In genomic region chr11:62612366-62613274, GRCh38 we compare ENCODE assay signal across 8 cellular contexts. TPM values are rescaled to one million over a fixed set of nuclear protein-coding genes. Genes with fewer than 3 reads are reported as not detected.
DNase-seq lines count a peak whose midpoint lies in the region; ATAC-seq and TF ChIP-seq lines count a peak whose summit lies in the region.

EML3 (minus strand) TSS chr11:62612775; CDS start chr11:62612457, 318 bp downstream.
A gene with protein sequence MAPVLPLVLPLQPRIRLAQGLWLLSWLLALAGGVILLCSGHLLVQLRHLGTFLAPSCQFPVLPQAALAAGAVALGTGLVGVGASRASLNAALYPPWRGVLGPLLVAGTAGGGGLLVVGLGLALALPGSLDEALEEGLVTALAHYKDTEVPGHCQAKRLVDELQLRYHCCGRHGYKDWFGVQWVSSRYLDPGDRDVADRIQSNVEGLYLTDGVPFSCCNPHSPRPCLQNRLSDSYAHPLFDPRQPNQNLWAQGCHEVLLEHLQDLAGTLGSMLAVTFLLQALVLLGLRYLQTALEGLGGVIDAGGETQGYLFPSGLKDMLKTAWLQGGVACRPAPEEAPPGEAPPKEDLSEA (plus strand): TSS chr11:62613257. CDS start chr11:62613282, 25 bp downstream.

- ATAC-seq in HG03354 (IDR thresholded peaks at IDR 0.05; ENCODE audit: poor library complexity, severe bottlenecking, unreplicated experiment): peak; percentile 76

- DNase-seq in C1 segment of cervical spinal cord (lab: John Stamatoyannopoulos, UW): peak in 13 of 14 donors; percentile 80 to 97 (median 88)
- peak; percentile 79 for DNase-seq in NCI-H774 (lab: John Stamatoyannopoulos, UW)
- peak; percentile 91 for DNase-seq in activated CD4-positive, alpha-beta memory T cell treated with anti-CD3 and anti-CD28 coated beads, Interleukin-2, amount 10 ng/mL, durations not matched to agents 7 days and 5 days
- peak; percentile 80 for DNase-seq in effector CD4-positive, alpha-beta T cell
- peak; percentile 89 for DNase-seq in medulla oblongata (ENCODE audit: extremely low spot score)
- DNase-seq in stimulated activated CD4-positive, alpha-beta T cell treated with anti-CD3 and anti-CD28 coated beads, TNF-alpha, amount 100 ng/mL, for 48 hours (ENCODE audit: low read depth in 3 of 3): peak; percentile 70 to 86 (median 71)

- POLR2A ChIA-PET in activated CD4-positive, alpha-beta memory T cell treated with anti-CD3 and anti-CD28 coated beads, Interleukin-2, amount 10 ng/mL, durations not matched to agents 7 days and 5 days (lab: Charles Lee): interaction anchor here (1.0 to 6.7 kb wide), 23 partner anchors 9 to 229 kb away, joined by 3 to 84 read pairs (median 5); partner anchors contain the start of genes B3GAT3, C11orf98, CSKMT and GANAB

- peak within 1 kb of the TSS; percentile 93 for H3K27ac Mint-ChIP-seq in activated CD4-positive, alpha-beta memory T cell treated with anti-CD3 and anti-CD28 coated beads, Interleukin-2, amount 10 ng/mL, durations not matched to agents 7 days and 5 days

- peak; percentile 55 for TF ChIP-seq POLR2A in GM19099 (IDR thresholded peaks at IDR 0.05; ENCODE audit: extremely low read depth, insufficient read length, low read depth)

- H3K36me3 Mint-ChIP-seq in activated CD4-positive, alpha-beta memory T cell treated with anti-CD3 and anti-CD28 coated beads, Interleukin-2, amount 10 ng/mL, durations not matched to agents 7 days and 5 days (ENCODE audit: low read depth): peaks cover 46% of the 10 kb centered on the region

- no peaks in the 10 kb centered on the region for H3K27me3 Mint-ChIP-seq in activated CD4-positive, alpha-beta memory T cell treated with anti-CD3 and anti-CD28 coated beads, Interleukin-2, amount 10 ng/mL, durations not matched to agents 7 days and 5 days

- peak within 1 kb of the TSS; percentile 97 for H3K4me3 Mint-ChIP-seq in activated CD4-positive, alpha-beta memory T cell treated with anti-CD3 and anti-CD28 coated beads, Interleukin-2, amount 10 ng/mL, durations not matched to agents 7 days and 5 days

- CTCF ChIA-PET in activated CD4-positive, alpha-beta memory T cell treated with anti-CD3 and anti-CD28 coated beads, Interleukin-2, amount 10 ng/mL, durations not matched to agents 7 days and 5 days (lab: Charles Lee): interaction anchor here (0.6 to 2.6 kb wide), 20 partner anchors 9 to 229 kb away, joined by 3 to 28 read pairs (median 3); partner anchors contain the start of genes B3GAT3, BSCL2, C11orf98 and CSKMT

- peaks cover 66% of the 10 kb centered on the region for H3K4me1 Mint-ChIP-seq in activated CD4-positive, alpha-beta memory T cell treated with anti-CD3 and anti-CD28 coated beads, Interleukin-2, amount 10 ng/mL, durations not matched to agents 7 days and 5 days

- no peaks in the 10 kb centered on the region for H3K9me3 Mint-ChIP-seq in activated CD4-positive, alpha-beta memory T cell treated with anti-CD3 and anti-CD28 coated beads, Interleukin-2, amount 10 ng/mL, durations not matched to agents 7 days and 5 days

RNA-seq across cellular contexts. Expression of gene EML3, which starts in this region (rescaled TPM):
- total RNA-seq in activated CD4-positive, alpha-beta memory T cell treated with anti-CD3 and anti-CD28 coated beads, Interleukin-2, amount 10 ng/mL, durations not matched to agents 7 days and 5 days: 100 to 1,000 TPM; 121 to 122 TPM

RNA-seq across cellular contexts. Expression of the second gene that starts in this region (rescaled TPM):
- total RNA-seq in activated CD4-positive, alpha-beta memory T cell treated with anti-CD3 and anti-CD28 coated beads, Interleukin-2, amount 10 ng/mL, durations not matched to agents 7 days and 5 days: 1 to 10 TPM; 1.6 to 2.2 TPM

Comparison
In these comparisons a context has a peak if more than half of its experiments do, and no peak if none do; other contexts are left out.
1. Peak in every context shown above with its lines: DNase-seq and ATAC-seq.